ENCODE assay signal across 1 cellular context in genomic region chr15:90101130-90101968, GRCh38.
TF ChIP-seq lines count a peak whose summit lies in the region.

No MANE protein-coding gene starts in this region.

TF ChIP-seq in HepG2, 621 proteins besides CTCF, POLR2A, EP300 and RAD21 (continued from another document and continues in another):
- TF ChIP-seq, protein P1, sequence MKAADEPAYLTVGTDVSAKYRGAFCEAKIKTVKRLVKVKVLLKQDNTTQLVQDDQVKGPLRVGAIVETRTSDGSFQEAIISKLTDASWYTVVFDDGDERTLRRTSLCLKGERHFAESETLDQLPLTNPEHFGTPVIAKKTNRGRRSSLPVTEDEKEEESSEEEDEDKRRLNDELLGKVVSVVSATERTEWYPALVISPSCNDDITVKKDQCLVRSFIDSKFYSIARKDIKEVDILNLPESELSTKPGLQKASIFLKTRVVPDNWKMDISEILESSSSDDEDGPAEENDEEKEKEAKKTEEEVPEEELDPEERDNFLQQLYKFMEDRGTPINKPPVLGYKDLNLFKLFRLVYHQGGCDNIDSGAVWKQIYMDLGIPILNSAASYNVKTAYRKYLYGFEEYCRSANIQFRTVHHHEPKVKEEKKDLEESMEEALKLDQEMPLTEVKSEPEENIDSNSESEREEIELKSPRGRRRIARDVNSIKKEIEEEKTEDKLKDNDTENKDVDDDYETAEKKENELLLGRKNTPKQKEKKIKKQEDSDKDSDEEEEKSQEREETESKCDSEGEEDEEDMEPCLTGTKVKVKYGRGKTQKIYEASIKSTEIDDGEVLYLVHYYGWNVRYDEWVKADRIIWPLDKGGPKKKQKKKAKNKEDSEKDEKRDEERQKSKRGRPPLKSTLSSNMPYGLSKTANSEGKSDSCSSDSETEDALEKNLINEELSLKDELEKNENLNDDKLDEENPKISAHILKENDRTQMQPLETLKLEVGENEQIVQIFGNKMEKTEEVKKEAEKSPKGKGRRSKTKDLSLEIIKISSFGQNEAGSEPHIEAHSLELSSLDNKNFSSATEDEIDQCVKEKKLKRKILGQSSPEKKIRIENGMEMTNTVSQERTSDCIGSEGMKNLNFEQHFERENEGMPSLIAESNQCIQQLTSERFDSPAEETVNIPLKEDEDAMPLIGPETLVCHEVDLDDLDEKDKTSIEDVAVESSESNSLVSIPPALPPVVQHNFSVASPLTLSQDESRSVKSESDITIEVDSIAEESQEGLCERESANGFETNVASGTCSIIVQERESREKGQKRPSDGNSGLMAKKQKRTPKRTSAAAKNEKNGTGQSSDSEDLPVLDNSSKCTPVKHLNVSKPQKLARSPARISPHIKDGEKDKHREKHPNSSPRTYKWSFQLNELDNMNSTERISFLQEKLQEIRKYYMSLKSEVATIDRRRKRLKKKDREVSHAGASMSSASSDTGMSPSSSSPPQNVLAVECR (CRISPR knock-in tag; IDR thresholded peaks at IDR 0.05; ENCODE audit: borderline replicate concordance): peak; percentile 17
- 0 out of 2 replicates have a peak, but pooled peaks have one; percentile 24 for TF ChIP-seq SIN3A (IDR thresholded peaks at IDR 0.05; ENCODE audit: borderline replicate concordance, low read depth, low read length)
- no peak for TF ChIP-seq NR2F6 (IDR thresholded peaks at IDR 0.05)
- TF ChIP-seq NR2F6 (CRISPR knock-in tag; IDR thresholded peaks at IDR 0.05): peak; percentile 47; the same call in 1 of the 2 replicates
- TF ChIP-seq GATAD2A (CRISPR knock-in tag; IDR thresholded peaks at IDR 0.05): peak; percentile 55
- TF ChIP-seq ZNF703 (CRISPR knock-in tag; IDR thresholded peaks at IDR 0.05; ENCODE audit: borderline replicate concordance): no peak
- peak; percentile 10; the same call in 1 of the 2 replicates for TF ChIP-seq SALL1 (CRISPR knock-in tag; IDR thresholded peaks at IDR 0.05)
- 0 out of 2 replicates have a peak, but pooled peaks have one; percentile 2 for TF ChIP-seq ZBTB7A (CRISPR knock-in tag; IDR thresholded peaks at IDR 0.05)
- 0 out of 2 replicates have a peak, but pooled peaks have one; percentile 19 for TF ChIP-seq ZHX1 (CRISPR knock-in tag; IDR thresholded peaks at IDR 0.05; ENCODE audit: low read depth)
- peak; percentile 37; the same call in 1 of the 2 replicates for TF ChIP-seq RXRA (CRISPR knock-in tag; IDR thresholded peaks at IDR 0.05)
- TF ChIP-seq SMARCC2 (IDR thresholded peaks at IDR 0.05): no peak
- TF ChIP-seq ZNF841 (CRISPR knock-in tag; IDR thresholded peaks at IDR 0.05; ENCODE audit: borderline replicate concordance): no peak
- peak; percentile 36; the same call in 1 of the 2 replicates for TF ChIP-seq SOX5 (CRISPR knock-in tag; IDR thresholded peaks at IDR 0.05; ENCODE audit: borderline replicate concordance)
- no peak for TF ChIP-seq XRCC5 (optimal IDR thresholded peaks at IDR 0.05; ENCODE audit: low read length)
- TF ChIP-seq ZNF253 (CRISPR knock-in tag; IDR thresholded peaks at IDR 0.05; ENCODE audit: borderline replicate concordance): no peak
- TF ChIP-seq ZNF772 (CRISPR knock-in tag; IDR thresholded peaks at IDR 0.05): no peak
- no peak for TF ChIP-seq ZNF570 (CRISPR knock-in tag; IDR thresholded peaks at IDR 0.05; ENCODE audit: borderline replicate concordance)
- TF ChIP-seq SAP130 (CRISPR knock-in tag; IDR thresholded peaks at IDR 0.05; ENCODE audit: low read depth): peak; percentile 71
- TF ChIP-seq FOXO4 (CRISPR knock-in tag; conservative IDR thresholded peaks at IDR 0.05): no peak
- TF ChIP-seq, protein P2, sequence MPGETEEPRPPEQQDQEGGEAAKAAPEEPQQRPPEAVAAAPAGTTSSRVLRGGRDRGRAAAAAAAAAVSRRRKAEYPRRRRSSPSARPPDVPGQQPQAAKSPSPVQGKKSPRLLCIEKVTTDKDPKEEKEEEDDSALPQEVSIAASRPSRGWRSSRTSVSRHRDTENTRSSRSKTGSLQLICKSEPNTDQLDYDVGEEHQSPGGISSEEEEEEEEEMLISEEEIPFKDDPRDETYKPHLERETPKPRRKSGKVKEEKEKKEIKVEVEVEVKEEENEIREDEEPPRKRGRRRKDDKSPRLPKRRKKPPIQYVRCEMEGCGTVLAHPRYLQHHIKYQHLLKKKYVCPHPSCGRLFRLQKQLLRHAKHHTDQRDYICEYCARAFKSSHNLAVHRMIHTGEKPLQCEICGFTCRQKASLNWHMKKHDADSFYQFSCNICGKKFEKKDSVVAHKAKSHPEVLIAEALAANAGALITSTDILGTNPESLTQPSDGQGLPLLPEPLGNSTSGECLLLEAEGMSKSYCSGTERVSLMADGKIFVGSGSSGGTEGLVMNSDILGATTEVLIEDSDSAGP (CRISPR knock-in tag; IDR thresholded peaks at IDR 0.05; ENCODE audit: borderline replicate concordance): peak; percentile 23; the same call in 1 of the 2 replicates
- 0 out of 2 replicates have a peak, but pooled peaks have one; percentile 8 for TF ChIP-seq FOXA3 (CRISPR knock-in tag; IDR thresholded peaks at IDR 0.05)
- TF ChIP-seq ZNF317 (CRISPR knock-in tag; IDR thresholded peaks at IDR 0.05): peak; percentile 54; the same call in 1 of the 2 replicates
- no peak for TF ChIP-seq ZNF17 (CRISPR knock-in tag; IDR thresholded peaks at IDR 0.05)
- TF ChIP-seq DMTF1 (CRISPR knock-in tag; IDR thresholded peaks at IDR 0.05): no peak
- no peak for TF ChIP-seq HNF4G (IDR thresholded peaks at IDR 0.05; ENCODE audit: borderline replicate concordance, low read depth, low read length)
- no peak for TF ChIP-seq HNF4G (CRISPR knock-in tag; IDR thresholded peaks at IDR 0.05; ENCODE audit: borderline replicate concordance, low read depth)
- no peak for TF ChIP-seq SRSF9 (IDR thresholded peaks at IDR 0.05; ENCODE audit: borderline replicate concordance, insufficient read depth, low read depth, low read length, poor library complexity, severe bottlenecking)
- no peak for TF ChIP-seq KLF11 (CRISPR knock-in tag; IDR thresholded peaks at IDR 0.05)
- no peak for TF ChIP-seq AHR (CRISPR knock-in tag; IDR thresholded peaks at IDR 0.05)
- TF ChIP-seq NCOA1 (CRISPR knock-in tag; IDR thresholded peaks at IDR 0.05): no peak
- TF ChIP-seq ZSCAN22 (CRISPR knock-in tag; IDR thresholded peaks at IDR 0.05): no peak
- peak; percentile 47 for TF ChIP-seq ZFX (CRISPR knock-in tag; IDR thresholded peaks at IDR 0.05; ENCODE audit: low read depth)
- TF ChIP-seq ZBTB4 (CRISPR knock-in tag; IDR thresholded peaks at IDR 0.05; ENCODE audit: borderline replicate concordance): no peak
- peak; percentile 5 for TF ChIP-seq RBM39 (IDR thresholded peaks at IDR 0.05; ENCODE audit: low read depth, low read length, poor library complexity, severe bottlenecking)
- no peak for TF ChIP-seq ZNF614 (CRISPR knock-in tag; IDR thresholded peaks at IDR 0.05; ENCODE audit: borderline replicate concordance)
- TF ChIP-seq GMEB2 (CRISPR knock-in tag; IDR thresholded peaks at IDR 0.05; ENCODE audit: low read depth): no peak
- TF ChIP-seq, protein P3, sequence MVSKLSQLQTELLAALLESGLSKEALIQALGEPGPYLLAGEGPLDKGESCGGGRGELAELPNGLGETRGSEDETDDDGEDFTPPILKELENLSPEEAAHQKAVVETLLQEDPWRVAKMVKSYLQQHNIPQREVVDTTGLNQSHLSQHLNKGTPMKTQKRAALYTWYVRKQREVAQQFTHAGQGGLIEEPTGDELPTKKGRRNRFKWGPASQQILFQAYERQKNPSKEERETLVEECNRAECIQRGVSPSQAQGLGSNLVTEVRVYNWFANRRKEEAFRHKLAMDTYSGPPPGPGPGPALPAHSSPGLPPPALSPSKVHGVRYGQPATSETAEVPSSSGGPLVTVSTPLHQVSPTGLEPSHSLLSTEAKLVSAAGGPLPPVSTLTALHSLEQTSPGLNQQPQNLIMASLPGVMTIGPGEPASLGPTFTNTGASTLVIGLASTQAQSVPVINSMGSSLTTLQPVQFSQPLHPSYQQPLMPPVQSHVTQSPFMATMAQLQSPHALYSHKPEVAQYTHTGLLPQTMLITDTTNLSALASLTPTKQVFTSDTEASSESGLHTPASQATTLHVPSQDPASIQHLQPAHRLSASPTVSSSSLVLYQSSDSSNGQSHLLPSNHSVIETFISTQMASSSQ (IDR thresholded peaks at IDR 0.05; ENCODE audit: low read depth): peak; percentile 66; the same call in 1 of the 2 replicates
- TF ChIP-seq, protein P3 (CRISPR knock-in tag; IDR thresholded peaks at IDR 0.05; ENCODE audit: borderline replicate concordance): peak; percentile 90
